Comparison of ENCODE assay signal across 15 cellular contexts in genomic region chr2:96501471-96501874, GRCh38. TPM values are rescaled to one million over a fixed set of nuclear protein-coding genes. Genes with fewer than 3 reads are reported as not detected.
DNase-seq lines count a peak whose midpoint lies in the region; ATAC-seq, FAIRE-seq and TF ChIP-seq lines count a peak whose summit lies in the region.
"Had no signal": no experiment of that assay in that cellular context is flagged by ENCODE, and none has a peak within 500 bp of the region (broad histone marks: within the 10 kb centered on the region; RNA-seq: fewer than 3 reads in every experiment).

No MANE protein-coding gene starts in this region.

- H3K4me3 Mint-ChIP-seq in dendritic cell treated with granulocyte-macrophage colony-stimulating factor and Interleukin-4, amounts not matched to agents 40 ng/mL and 50 ng/mL, for 4 days, result no peak overlapping the region
- H3K4me3 Mint-ChIP-seq: activated naive CD4-positive, alpha-beta T cell treated with anti-CD3 and anti-CD28 coated beads, Interleukin-2, amount 50 U/mL, for 24 hours had no signal

- ATAC-seq in HG03159 (IDR thresholded peaks at IDR 0.05; ENCODE audit: unreplicated experiment) (peak; percentile 41), left lobe of liver (no peak), HG02840 (IDR thresholded peaks at IDR 0.05; ENCODE audit: low FRiP score, unreplicated experiment) (no peak)
- ATAC-seq: HCT116 had no signal

- no peaks in the 10 kb centered on the region for H3K36me3 ChIP-seq in right atrium auricular region
- H3K36me3 ChIP-seq: BE2C, thoracic aorta had no signal

- H3K36me3 Mint-ChIP-seq in dendritic cell treated with granulocyte-macrophage colony-stimulating factor and Interleukin-4, amounts not matched to agents 40 ng/mL and 50 ng/mL, for 4 days (ENCODE audit: low read depth), result no peaks in the 10 kb centered on the region
- H3K36me3 Mint-ChIP-seq: activated naive CD4-positive, alpha-beta T cell treated with anti-CD3 and anti-CD28 coated beads, Interleukin-2, amount 50 U/mL, for 24 hours had no signal

- no peak for TF ChIP-seq CTCF in right atrium auricular region (IDR thresholded peaks at IDR 0.05)

- peaks cover 0 to 2% of the 10 kb centered on the region in 2 donors for H3K27me3 ChIP-seq in right atrium auricular region

- intact Hi-C loops in cardiac septum (cut with DNase I), result loop anchor here (10.0 kb wide), 1 partner anchor 367 kb away; the partner anchor contains the start of gene ASTL
- intact Hi-C loops in dendritic cell treated with granulocyte-macrophage colony-stimulating factor and Interleukin-4, amounts not matched to agents 40 ng/mL and 50 ng/mL, for 4 days (cut with micrococcal nuclease), result no loop called here

- no peak overlapping the region for H3K27ac ChIP-seq in right atrium auricular region
- H3K27ac ChIP-seq: thoracic aorta had no signal

- peaks cover 42% of the 10 kb centered on the region for H3K4me1 Mint-ChIP-seq in dendritic cell treated with granulocyte-macrophage colony-stimulating factor and Interleukin-4, amounts not matched to agents 40 ng/mL and 50 ng/mL, for 4 days (ENCODE audit: low read depth)

- H3K4me1 ChIP-seq in right atrium auricular region, result peaks cover 0 to 24% of the 10 kb centered on the region in 2 donors
- H3K4me1 ChIP-seq: BE2C had no signal

- no peak overlapping the region for H3K4me3 ChIP-seq in right atrium auricular region
- H3K4me3 ChIP-seq: thoracic aorta had no signal

- peak; percentile 9 for FAIRE-seq in urothelium cell line (lab: Jason Lieb, UNC)

- H3K27ac Mint-ChIP-seq in dendritic cell treated with granulocyte-macrophage colony-stimulating factor and Interleukin-4, amounts not matched to agents 40 ng/mL and 50 ng/mL, for 4 days, result peak overlapping the region; percentile 70
- H3K27ac Mint-ChIP-seq: activated naive CD4-positive, alpha-beta T cell treated with anti-CD3 and anti-CD28 coated beads, Interleukin-2, amount 50 U/mL, for 24 hours had no signal

- no peaks in the 10 kb centered on the region for H3K9me3 Mint-ChIP-seq in dendritic cell treated with granulocyte-macrophage colony-stimulating factor and Interleukin-4, amounts not matched to agents 40 ng/mL and 50 ng/mL, for 4 days
- H3K9me3 Mint-ChIP-seq: activated naive CD4-positive, alpha-beta T cell treated with anti-CD3 and anti-CD28 coated beads, Interleukin-2, amount 50 U/mL, for 24 hours had no signal

- peaks cover 27% of the 10 kb centered on the region for H3K27me3 Mint-ChIP-seq in dendritic cell treated with granulocyte-macrophage colony-stimulating factor and Interleukin-4, amounts not matched to agents 40 ng/mL and 50 ng/mL, for 4 days
- H3K27me3 Mint-ChIP-seq: activated naive CD4-positive, alpha-beta T cell treated with anti-CD3 and anti-CD28 coated beads, Interleukin-2, amount 50 U/mL, for 24 hours had no signal

- no peaks in the 10 kb centered on the region for H3K9me3 ChIP-seq in right atrium auricular region
- H3K9me3 ChIP-seq: BE2C, thoracic aorta had no signal

- peak; percentile 50 for DNase-seq in right atrium auricular region (ENCODE audit: low spot score)
- DNase-seq in cardiac septum (ENCODE audit: low spot score), result no peak
- DNase-seq in urothelium cell line (ENCODE audit: low spot score), result no peak
- DNase-seq in left lobe of liver (ENCODE audit: low spot score), result no peak
- no peak for DNase-seq in NCI-H748 treated with DMSO at 0.1 percent for 48 hours (lab: John Stamatoyannopoulos, UW)
- DNase-seq: BE2C; NCI-H510A treated with DMSO at 0.1 percent for 48 hours; stimulated activated CD4-positive, alpha-beta T cell treated with anti-CD3 and anti-CD28 coated beads, Interleukin-4, amount 100 ng/mL, for 24 hours had no signal

RNA-seq across cellular contexts. Expression of gene NEURL3, which starts 3.7 kb away (rescaled TPM):
- total RNA-seq in right atrium auricular region (not detected), cardiac septum (not detected), left lobe of liver (0.43 TPM)
- total RNA-seq: osteoblast, thoracic aorta had no signal

RNA-seq across cellular contexts. Expression of gene ARID5A, which starts 35.1 kb away (rescaled TPM):
- 10 to 100 TPM; 17.1 to 52.6 TPM for total RNA-seq in right atrium auricular region
- 79.4 TPM for total RNA-seq in cardiac septum
- 18.9 TPM for total RNA-seq in left lobe of liver
